In genomic region chr9:132434875-132435274, GRCh38 we compare ENCODE assay signal across 27 cellular contexts. TPM values are rescaled to one million over a fixed set of nuclear protein-coding genes. Genes with fewer than 3 reads are reported as not detected.
DNase-seq lines count a peak whose midpoint lies in the region; ATAC-seq and TF ChIP-seq lines count a peak whose summit lies in the region.
"Had no signal": no experiment of that assay in that cellular context is flagged by ENCODE, and none has a peak within 500 bp of the region (broad histone marks: within the 10 kb centered on the region; RNA-seq: fewer than 3 reads in every experiment).

No MANE protein-coding gene starts in this region.

- H3K27me3 Mint-ChIP-seq in GM23338 (ENCODE audit: insufficient read depth, low read depth, poor library complexity) (no peaks in the 10 kb centered on the region), endodermal cell (ENCODE audit: insufficient read depth) (no peaks in the 10 kb centered on the region), endothelial cell (ENCODE audit: unreplicated experiment) (no peaks in the 10 kb centered on the region)

- TF ChIP-seq CTCF in GM23338 (conservative IDR thresholded peaks at IDR 0.05; ENCODE audit: low read depth in 2 of 2) (no peak), endodermal cell (conservative IDR thresholded peaks at IDR 0.05) (no peak), endothelial cell (IDR thresholded peaks at IDR 0.05; ENCODE audit: unreplicated experiment) (no peak)

- no peaks in the 10 kb centered on the region; the same call in 1 of the 2 replicates for H4K20me1 ChIP-seq in GM23338 (replicated peaks; ENCODE audit: insufficient read depth)
- H4K20me1 ChIP-seq: BLaER1 had no signal

- intact Hi-C loops in aorta (cut with DNase I) = no loop called here

- ATAC-seq in GM23338 (peak; percentile 60), aorta (ENCODE audit: low FRiP score) (no peak)

- no peak overlapping the region for H3K4me3 ChIP-seq in GM23338
- H3K4me3 ChIP-seq in ectodermal cell (ENCODE audit: insufficient read depth, low read depth, low read length) = no peak overlapping the region
- H3K4me3 ChIP-seq in endodermal cell (ENCODE audit: low read length) = no peak overlapping the region
- H3K4me3 ChIP-seq in aorta (ENCODE audit: low read length in 2 of 2) = no peak overlapping the region
- H3K4me3 ChIP-seq: A549, BLaER1 had no signal

- DNase-seq in GM23338 (ENCODE audit: low spot score) (no peak), endodermal cell (no peak), retina (peak; percentile 57), endothelial cell (ENCODE audit: low spot score) (no peak), aorta (no peak), GDM1 (lab: John Stamatoyannopoulos, UW) (no peak)
- DNase-seq: BE2C; C1 segment of cervical spinal cord; CD4-positive, alpha-beta memory T cell; CD4-positive, CD25-positive, alpha-beta regulatory T cell; CD8-positive, alpha-beta memory T cell; COR-L47; DMS 273 treated with DMSO at 0.1 percent for 48 hours; DMS153; DMS53; DMS79; DND-41; EL; GF-D8 had no signal

- H3K4me1 ChIP-seq in GM23338 (ENCODE audit: insufficient read depth) = peaks cover 4% of the 10 kb centered on the region
- peaks cover 11% of the 10 kb centered on the region for H3K4me1 ChIP-seq in ectodermal cell (ENCODE audit: control insufficient read depth, insufficient read depth, low read length)
- no peaks in the 10 kb centered on the region for H3K4me1 ChIP-seq in endodermal cell (ENCODE audit: control insufficient read depth, insufficient read depth, low read length)
- no peaks in the 10 kb centered on the region for H3K4me1 ChIP-seq in aorta (ENCODE audit: control insufficient read depth in 1 of 2, insufficient read depth in 2 of 2, low read length in 2 of 2)
- H3K4me1 ChIP-seq: A549, BE2C had no signal

- H3K36me3 ChIP-seq in GM23338 (ENCODE audit: insufficient read depth) (no peaks in the 10 kb centered on the region), ectodermal cell (ENCODE audit: control insufficient read depth, insufficient read depth, low read length) (no peaks in the 10 kb centered on the region), endodermal cell (ENCODE audit: control insufficient read depth, insufficient read depth, low read length) (no peaks in the 10 kb centered on the region), aorta (ENCODE audit: control insufficient read depth in 1 of 2, insufficient read depth in 2 of 2, low read length in 1 of 2) (no peaks in the 10 kb centered on the region)
- H3K36me3 ChIP-seq: BE2C, BLaER1 had no signal

- no peak overlapping the region for H3K9ac ChIP-seq in endodermal cell (ENCODE audit: extremely low read depth, low read length, poor library complexity, severe bottlenecking)
- H3K9ac ChIP-seq: BLaER1 had no signal

- H3K27me3 ChIP-seq in GM23338 (ENCODE audit: insufficient read depth) (no peaks in the 10 kb centered on the region), ectodermal cell (ENCODE audit: control insufficient read depth, insufficient read depth, low read length, poor library complexity, severe bottlenecking) (peaks cover 3% of the 10 kb centered on the region), endodermal cell (ENCODE audit: control insufficient read depth, insufficient read depth, low read length, poor library complexity, severe bottlenecking) (no peaks in the 10 kb centered on the region), aorta (ENCODE audit: control insufficient read depth in 1 of 2, insufficient read depth in 2 of 2, low read length in 1 of 2) (no peaks in the 10 kb centered on the region)
- H3K27me3 ChIP-seq: BE2C, BLaER1 had no signal

- H3K9me3 ChIP-seq in ectodermal cell (ENCODE audit: control insufficient read depth, low read length) (no peaks in the 10 kb centered on the region), endodermal cell (ENCODE audit: control insufficient read depth, low read length) (no peaks in the 10 kb centered on the region), aorta (ENCODE audit: control insufficient read depth, low read length) (no peaks in the 10 kb centered on the region)
- H3K9me3 ChIP-seq: A549, BE2C, BLaER1 had no signal

- H3F3A ChIP-seq in GM23338 (replicated peaks; ENCODE audit: low read depth) = no peaks in the 10 kb centered on the region

- H3K9me3 Mint-ChIP-seq in GM23338 (no peaks in the 10 kb centered on the region), endodermal cell (peaks cover 9% of the 10 kb centered on the region), endothelial cell (ENCODE audit: unreplicated experiment) (no peaks in the 10 kb centered on the region)

- peak overlapping the region; percentile 84; the same call in 1 of the 2 replicates for H2AFZ ChIP-seq in GM23338

- H3K4me1 Mint-ChIP-seq in GM23338 (peaks cover 17% of the 10 kb centered on the region), endodermal cell (peaks cover 24% of the 10 kb centered on the region), endothelial cell (ENCODE audit: unreplicated experiment) (peaks cover 18% of the 10 kb centered on the region)
- H3K4me1 Mint-ChIP-seq: CD14-positive monocyte; CD4-positive, alpha-beta memory T cell; CD4-positive, CD25-positive, alpha-beta regulatory T cell; CD8-positive, alpha-beta memory T cell had no signal

- H3K79me2 ChIP-seq in GM23338 (replicated peaks; ENCODE audit: insufficient read depth) = no peaks in the 10 kb centered on the region

- H3K27ac Mint-ChIP-seq in GM23338 = no peak overlapping the region
- H3K27ac Mint-ChIP-seq in endodermal cell = peak overlapping the region; percentile 37
- H3K27ac Mint-ChIP-seq in endothelial cell (ENCODE audit: unreplicated experiment) = no peak overlapping the region
- H3K27ac Mint-ChIP-seq: CD4-positive, alpha-beta memory T cell; CD4-positive, CD25-positive, alpha-beta regulatory T cell; CD8-positive, alpha-beta memory T cell had no signal

- no peak overlapping the region for H3K4me2 ChIP-seq in GM23338
- H3K4me2 ChIP-seq: A549, BLaER1 had no signal

- 27 to 48% methylated on average over 7 to 10 of the region's 11 CpGs for WGBS in ectodermal cell, 2 experiments
- WGBS in endodermal cell (ENCODE audit: insufficient coverage in 1 of 2, insufficient read length in 1 of 2), 2 experiments = 67 to 80% methylated on average over 1 to 11 of the region's 11 CpGs
- 46 to 48% methylated on average over 11 of the region's 11 CpGs for WGBS in aorta, 2 donors

- H3K9me2 ChIP-seq in GM23338 (ENCODE audit: insufficient read depth) = no peaks in the 10 kb centered on the region

- H3K27ac ChIP-seq in GM23338 (ENCODE audit: low read depth) (no peak overlapping the region), ectodermal cell (ENCODE audit: insufficient read depth, low read depth, low read length, poor library complexity, severe bottlenecking) (peak overlapping the region; percentile 33), endodermal cell (ENCODE audit: low read depth, low read length) (no peak overlapping the region), aorta (ENCODE audit: low read depth in 1 of 2, low read length in 2 of 2) (no peak overlapping the region)
- H3K27ac ChIP-seq: 22Rv1, A549, BLaER1 had no signal

- H3K36me3 Mint-ChIP-seq in GM23338 (ENCODE audit: low read depth) (no peaks in the 10 kb centered on the region), endodermal cell (ENCODE audit: low read depth) (no peaks in the 10 kb centered on the region), endothelial cell (ENCODE audit: low read depth, unreplicated experiment) (no peaks in the 10 kb centered on the region)
- H3K36me3 Mint-ChIP-seq: CD14-positive monocyte; CD4-positive, alpha-beta memory T cell; CD4-positive, CD25-positive, alpha-beta regulatory T cell; CD8-positive, alpha-beta memory T cell had no signal

- no peak overlapping the region for H3K4me3 Mint-ChIP-seq in GM23338
- no peak overlapping the region for H3K4me3 Mint-ChIP-seq in endodermal cell
- H3K4me3 Mint-ChIP-seq in endothelial cell (ENCODE audit: unreplicated experiment) = no peak overlapping the region
- H3K4me3 Mint-ChIP-seq: CD14-positive monocyte; CD4-positive, alpha-beta memory T cell; CD4-positive, CD25-positive, alpha-beta regulatory T cell; CD8-positive, alpha-beta memory T cell had no signal

TF ChIP-seq in GM23338, 12 proteins besides CTCF, POLR2A, EP300 and RAD21:
- TF ChIP-seq NANOG (IDR thresholded peaks at IDR 0.05; ENCODE audit: borderline replicate concordance) (no peak), CREB1 (CRISPR knock-in tag; IDR thresholded peaks at IDR 0.05; ENCODE audit: low read depth) (no peak), ZNF331 (CRISPR knock-in tag; IDR thresholded peaks at IDR 0.05; ENCODE audit: low read depth) (no peak), STAT1 (IDR thresholded peaks at IDR 0.05; ENCODE audit: unreplicated experiment) (no peak), ZNF114 (CRISPR knock-in tag; IDR thresholded peaks at IDR 0.05) (no peak)

RNA-seq across cellular contexts. Expression of gene CFAP77, which starts 24.9 kb away (rescaled TPM):
- 0.97 and 2.1 TPM in 2 replicates for total RNA-seq in GM23338 (2014; rRNA removed; shearing (Covaris generic))
- polyA plus RNA-seq in GM23338 (2016; fragmentation: Nextera tagmentation; extraction: Ambion mirVana) = 0.94 and 1.3 TPM in 2 replicates
- polyA plus RNA-seq in ectodermal cell (2013, experiment 1 of 4) = 3.7 TPM
- 7.3 TPM for polyA plus RNA-seq in ectodermal cell (2013, experiment 2 of 4)
- polyA plus RNA-seq in ectodermal cell (2013, experiment 3 of 4) = 5.2 TPM
- polyA plus RNA-seq in ectodermal cell (2013, experiment 4 of 4) = 7.0 TPM
- 1 to 10 TPM; 1.7 to 2.2 TPM for total RNA-seq in endodermal cell
- 0.75 TPM for polyA plus RNA-seq in endodermal cell (2013, experiment 1 of 2)
- 0.75 TPM for polyA plus RNA-seq in endodermal cell (2013, experiment 2 of 2)
- 3.7 TPM for total RNA-seq in endothelial cell (ENCODE audit: unreplicated experiment)
- not detected for total RNA-seq in aorta
- under 1 TPM in 1 of 2 donors, not detected in 1; 0.38 TPM for polyA plus RNA-seq in aorta
- total RNA-seq: A172; CD4-positive, alpha-beta memory T cell; CD4-positive, CD25-positive, alpha-beta regulatory T cell; CD8-positive, alpha-beta memory T cell; Daoy; G401 had no signal
- polyA plus RNA-seq: CD14-positive monocyte; CD4-positive, alpha-beta memory T cell; CD4-positive, CD25-positive, alpha-beta regulatory T cell; CD8-positive, alpha-beta memory T cell had no signal

RNA-seq across cellular contexts. Expression of gene TTF1, which starts 28.2 kb away (rescaled TPM):
- total RNA-seq in GM23338 (2014; rRNA removed; shearing (Covaris generic)) = 14.9 and 15.5 TPM in 2 replicates
- polyA plus RNA-seq in GM23338 (2016; fragmentation: Nextera tagmentation; extraction: Ambion mirVana) = 22.4 and 25.0 TPM in 2 replicates
- polyA plus RNA-seq in ectodermal cell (2013, experiment 1 of 4) = 34.2 TPM
- polyA plus RNA-seq in ectodermal cell (2013, experiment 2 of 4) = 31.9 TPM
- 21.0 TPM for polyA plus RNA-seq in ectodermal cell (2013, experiment 3 of 4)
- polyA plus RNA-seq in ectodermal cell (2013, experiment 4 of 4) = 24.9 TPM
- total RNA-seq in endodermal cell = 10 to 100 TPM; 21.0 to 23.7 TPM
- 17.7 TPM for polyA plus RNA-seq in endodermal cell (2013, experiment 1 of 2)
- 18.2 TPM for polyA plus RNA-seq in endodermal cell (2013, experiment 2 of 2)
- total RNA-seq in endothelial cell (ENCODE audit: unreplicated experiment) = 22.3 TPM
- total RNA-seq in aorta = 10 to 100 TPM; 11.9 to 14.3 TPM
- 10 to 100 TPM; 23.2 to 33.4 TPM for polyA plus RNA-seq in aorta
